23 cellular contexts compared by ENCODE assay signal in the genomic region with DNA sequence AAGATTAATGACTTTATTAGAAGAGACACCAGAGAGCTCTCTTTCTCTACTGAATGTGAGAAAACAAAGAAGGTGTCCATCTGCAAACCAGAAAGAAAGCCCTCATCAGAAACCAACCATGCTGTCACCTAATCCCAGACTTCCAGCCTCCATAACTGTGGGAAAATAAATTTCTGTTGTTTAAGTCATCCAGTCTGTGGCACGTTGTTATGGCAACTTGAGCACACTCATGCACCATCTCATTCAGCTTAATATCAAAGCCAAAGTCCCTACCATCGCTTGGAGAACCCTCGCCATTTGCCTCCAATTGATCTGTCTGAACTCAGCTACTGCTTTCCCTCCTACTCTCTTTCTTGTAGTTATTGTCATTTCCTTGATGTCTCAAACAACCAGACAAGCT.
"Had no signal": no experiment of that assay in that cellular context is flagged by ENCODE, and none has a peak within 500 bp of the region (broad histone marks: within the 10 kb centered on the region; RNA-seq: fewer than 3 reads in every experiment).

No MANE protein-coding gene starts in this region.

- ATAC-seq: effector memory CD8-positive, alpha-beta T cell; left lobe of liver; natural killer cell treated with Interleukin-12 subunit alpha and Interleukin-12 subunit beta and Interleukin-15 and Interleukin-18, amount 100 ng/mL, for 72 hours; right lobe of liver; stimulated activated effector memory CD8-positive, alpha-beta T cell treated with anti-CD3 and anti-CD28 coated beads, Interleukin-12 subunit alpha, Interleukin-12 subunit beta, amount 100 ng/mL, for 72 hours had no signal

- H3K27ac Mint-ChIP-seq: effector memory CD8-positive, alpha-beta T cell; immature natural killer cell; memory B cell; naive B cell; natural killer cell treated with Interleukin-12 subunit alpha and Interleukin-12 subunit beta and Interleukin-15 and Interleukin-18, amount 100 ng/mL, for 72 hours; progenitor cell of endocrine pancreas; stimulated activated effector memory CD8-positive, alpha-beta T cell treated with anti-CD3 and anti-CD28 coated beads, Interleukin-12 subunit alpha, Interleukin-12 subunit beta, amount 100 ng/mL, for 72 hours; type B pancreatic cell had no signal

- H3K9me3 Mint-ChIP-seq: type B pancreatic cell had no signal

- H3K4me1 Mint-ChIP-seq: immature natural killer cell; memory B cell; naive B cell; neural crest cell; stimulated activated effector memory CD8-positive, alpha-beta T cell treated with anti-CD3 and anti-CD28 coated beads, Interleukin-12 subunit alpha, Interleukin-12 subunit beta, amount 100 ng/mL, for 72 hours had no signal

- H3K27me3 Mint-ChIP-seq: effector memory CD8-positive, alpha-beta T cell; memory B cell; naive B cell; natural killer cell treated with Interleukin-12 subunit alpha and Interleukin-12 subunit beta and Interleukin-15 and Interleukin-18, amount 100 ng/mL, for 72 hours; progenitor cell of endocrine pancreas; type B pancreatic cell had no signal

- DNase-seq: cortex of kidney; effector memory CD8-positive, alpha-beta T cell; erythroblast; esophagus squamous epithelium; foreskin melanocyte; hypothalamus; immature natural killer cell; islet precursor cell; naive B cell; right lobe of liver; stimulated activated CD4-positive, alpha-beta T cell treated with anti-CD3 and anti-CD28 coated beads, Interleukin-2, amount 100 ng/mL, for 24 hours; stimulated activated CD4-positive, alpha-beta T cell treated with anti-CD3 and anti-CD28 coated beads, Interleukin-4, amount 100 ng/mL, for 24 hours; stimulated activated naive CD4-positive, alpha-beta T cell treated with Interleukin-2 at 50 U/mL for 16 hours; substantia nigra; testis; tibial artery had no signal

- H3K4me3 Mint-ChIP-seq: effector memory CD8-positive, alpha-beta T cell; immature natural killer cell; memory B cell; naive B cell; natural killer cell treated with Interleukin-12 subunit alpha and Interleukin-12 subunit beta and Interleukin-15 and Interleukin-18, amount 100 ng/mL, for 72 hours; neural crest cell; stimulated activated effector memory CD8-positive, alpha-beta T cell treated with anti-CD3 and anti-CD28 coated beads, Interleukin-12 subunit alpha, Interleukin-12 subunit beta, amount 100 ng/mL, for 72 hours; type B pancreatic cell had no signal

- H3K36me3 Mint-ChIP-seq: memory B cell; stimulated activated effector memory CD8-positive, alpha-beta T cell treated with anti-CD3 and anti-CD28 coated beads, Interleukin-12 subunit alpha, Interleukin-12 subunit beta, amount 100 ng/mL, for 72 hours; type B pancreatic cell had no signal
